In the genomic region with DNA sequence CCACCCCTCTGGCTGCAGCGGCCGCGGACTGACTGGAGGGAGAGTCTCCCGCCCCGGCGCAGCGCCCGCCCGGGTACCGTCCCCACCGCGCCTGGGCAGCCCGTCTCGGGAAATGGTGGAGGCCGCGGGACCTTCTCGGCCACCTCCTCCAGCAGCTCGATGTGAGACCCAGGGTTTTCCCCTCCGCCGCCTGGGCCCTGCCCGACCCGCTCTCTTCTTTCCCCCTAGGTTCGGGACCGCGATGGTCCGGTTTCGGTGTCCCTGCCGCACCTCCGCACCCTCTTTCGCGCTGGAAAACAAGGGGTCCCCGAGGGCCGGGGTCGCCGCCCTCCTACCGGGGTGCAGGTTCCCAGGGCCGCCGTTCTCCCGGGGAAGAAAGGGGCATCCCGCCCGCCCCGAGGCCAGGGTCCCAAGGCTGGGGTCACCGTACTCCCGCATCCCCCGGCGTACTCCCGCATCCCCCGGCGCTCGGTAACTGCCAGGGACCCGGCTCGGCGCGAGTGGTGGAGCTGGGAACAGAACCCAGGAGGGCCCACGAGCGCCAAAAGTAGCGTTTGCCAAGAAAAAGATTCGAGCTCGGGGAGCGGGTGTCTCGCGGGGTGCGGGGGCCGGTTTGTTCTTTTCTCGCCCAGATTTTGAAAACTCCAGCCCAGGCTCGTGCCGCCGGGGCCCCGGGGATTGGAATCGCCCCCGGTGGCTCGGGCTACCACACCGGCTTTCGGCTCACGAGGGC, we compare ENCODE assay signal across 8 cellular contexts. TPM values are rescaled to one million over a fixed set of nuclear protein-coding genes. Genes with fewer than 3 reads are reported as not detected.
DNase-seq lines count a peak whose midpoint lies in the region; ATAC-seq and TF ChIP-seq lines count a peak whose summit lies in the region.

No MANE protein-coding gene starts in this region.

- H3K27me3 ChIP-seq in CD4-positive, alpha-beta T cell (ENCODE audit: control insufficient read depth, insufficient read depth, low read length): peaks cover 73% of the 10 kb centered on the region
- no peaks in the 10 kb centered on the region for H3K27me3 ChIP-seq in mesendoderm (ENCODE audit: insufficient read depth, low read length, poor library complexity)
- no peaks in the 10 kb centered on the region for H3K27me3 ChIP-seq in transverse colon

- no peak for ATAC-seq in CD4-positive, alpha-beta T cell (ENCODE audit: poor library complexity)

- no peak overlapping the region for H2AK5ac ChIP-seq in mesendoderm (ENCODE audit: low read length)

- H4K8ac ChIP-seq in mesendoderm (ENCODE audit: low read depth, low read length): no peak overlapping the region

- H3K4me3 ChIP-seq in mesendoderm (ENCODE audit: low read length) (peak overlapping the region; percentile 85), transverse colon (peak overlapping the region; percentile 78 to 99 (median 94))

- peak overlapping the region; percentile 49 for H3K4ac ChIP-seq in mesendoderm (ENCODE audit: low read depth, low read length)

- H3K79me2 ChIP-seq in mesendoderm (ENCODE audit: control insufficient read depth, insufficient read depth, low read length): peaks cover 35% of the 10 kb centered on the region

- no peak overlapping the region for H3K27ac ChIP-seq in CD4-positive, alpha-beta T cell (ENCODE audit: low read depth, low read length)
- H3K27ac ChIP-seq in mesendoderm (ENCODE audit: low read depth, low read length): peak overlapping the region; percentile 62
- peak overlapping the region; percentile 96 to 100 (median 98) for H3K27ac ChIP-seq in transverse colon

- H3K23ac ChIP-seq in mesendoderm (ENCODE audit: low read length): no peak overlapping the region

- peaks cover 68% of the 10 kb centered on the region for H3K27me3 Mint-ChIP-seq in CD4-positive, alpha-beta T cell
- H3K27me3 Mint-ChIP-seq in dendritic cell treated with granulocyte-macrophage colony-stimulating factor and Interleukin-4, amounts not matched to agents 40 ng/mL and 50 ng/mL, for 4 days: no peaks in the 10 kb centered on the region

- H2BK120ac ChIP-seq in mesendoderm (ENCODE audit: low read depth, low read length): no peak overlapping the region

- peaks cover 14% of the 10 kb centered on the region for H3K4me1 ChIP-seq in mesendoderm (ENCODE audit: control insufficient read depth, low read depth, low read length)
- H3K4me1 ChIP-seq in transverse colon: peaks cover 10 to 28% (median 23%) of the 10 kb centered on the region in 4 donors

- H3K4me3 Mint-ChIP-seq in CD4-positive, alpha-beta T cell: peak overlapping the region; percentile 74
- peak overlapping the region; percentile 94 for H3K4me3 Mint-ChIP-seq in dendritic cell treated with granulocyte-macrophage colony-stimulating factor and Interleukin-4, amounts not matched to agents 40 ng/mL and 50 ng/mL, for 4 days

- TF ChIP-seq POLR2A in transverse colon (IDR thresholded peaks at IDR 0.05): no peak

- H2BK15ac ChIP-seq in mesendoderm (replicated peaks; ENCODE audit: low read depth): peak overlapping the region; percentile 4

- intact Hi-C loops in CD4-positive, alpha-beta T cell (cut with DNase I, micrococcal nuclease): loop anchor here in 1 of 2 experiments (2.0 kb wide), 1 partner anchor 19 kb away; no protein-coding TSS in a partner anchor
- intact Hi-C loops in dendritic cell treated with granulocyte-macrophage colony-stimulating factor and Interleukin-4, amounts not matched to agents 40 ng/mL and 50 ng/mL, for 4 days (cut with micrococcal nuclease): no loop called here
- intact Hi-C loops in transverse colon (cut with DNase I; ENCODE audit: low total_unique reads): no loop called here

- H2BK5ac ChIP-seq in mesendoderm (ENCODE audit: low read length): no peak overlapping the region

- DNase-seq in CD4-positive, alpha-beta T cell: no peak
- DNase-seq in NCI-H69 (lab: John Stamatoyannopoulos, UW) (peak; percentile 47), mesendoderm (no peak), transverse colon (no peak), NCI-H128 (lab: John Stamatoyannopoulos, UW; ENCODE audit: unreplicated experiment) (no peak), GM03348 (ENCODE audit: low spot score) (no peak)
- DNase-seq in stimulated activated CD4-positive, alpha-beta T cell treated with anti-CD3 and anti-CD28 coated beads, Interleukin-4, amount 100 ng/mL, for 4 hours: no peak

- H3K9me3 ChIP-seq in CD4-positive, alpha-beta T cell (ENCODE audit: control insufficient read depth, low read length): no peaks in the 10 kb centered on the region
- H3K9me3 ChIP-seq in transverse colon: no peaks in the 10 kb centered on the region

- POLR2A ChIA-PET in CD4-positive, alpha-beta T cell (lab: Charles Lee): no interaction called here

- in situ Hi-C loops in transverse colon (cut with MboI; ENCODE audit: low pct_ligation_motif_present in 1 of 4, low pct_unique_long_range_greater_than_20kb in 1 of 4, low sequenced_read_pairs in 3 of 4): no loop called here

- no peak overlapping the region for H4K5ac ChIP-seq in mesendoderm (ENCODE audit: low read length)

- peak overlapping the region; percentile 90 for H3K9ac ChIP-seq in mesendoderm (ENCODE audit: low read length)

- TF ChIP-seq EP300 in transverse colon (IDR thresholded peaks at IDR 0.05; ENCODE audit: low read depth): no peak

- peaks cover 48% of the 10 kb centered on the region for H3K4me1 Mint-ChIP-seq in CD4-positive, alpha-beta T cell (ENCODE audit: low read depth)
- H3K4me1 Mint-ChIP-seq in dendritic cell treated with granulocyte-macrophage colony-stimulating factor and Interleukin-4, amounts not matched to agents 40 ng/mL and 50 ng/mL, for 4 days (ENCODE audit: low read depth): peaks cover 25% of the 10 kb centered on the region

- TF ChIP-seq CTCF in CD4-positive, alpha-beta T cell (IDR thresholded peaks at IDR 0.05): no peak
- TF ChIP-seq CTCF in transverse colon (IDR thresholded peaks at IDR 0.05): no peak

- H3K36me3 Mint-ChIP-seq in CD4-positive, alpha-beta T cell (ENCODE audit: low read depth): no peaks in the 10 kb centered on the region
- peaks cover 94% of the 10 kb centered on the region for H3K36me3 Mint-ChIP-seq in dendritic cell treated with granulocyte-macrophage colony-stimulating factor and Interleukin-4, amounts not matched to agents 40 ng/mL and 50 ng/mL, for 4 days (ENCODE audit: low read depth)

- CTCF ChIA-PET in CD4-positive, alpha-beta T cell (lab: Charles Lee): no interaction called here

- H3K18ac ChIP-seq in mesendoderm (ENCODE audit: low read length): peak overlapping the region; percentile 100

- peak overlapping the region; percentile 47 for H3K4me2 ChIP-seq in mesendoderm (ENCODE audit: low read length)

- H3K27ac Mint-ChIP-seq in CD4-positive, alpha-beta T cell: no peak overlapping the region
- H3K27ac Mint-ChIP-seq in dendritic cell treated with granulocyte-macrophage colony-stimulating factor and Interleukin-4, amounts not matched to agents 40 ng/mL and 50 ng/mL, for 4 days: peak overlapping the region; percentile 100

- H3K36me3 ChIP-seq in mesendoderm (ENCODE audit: control insufficient read depth, insufficient read depth, low read length) (no peaks in the 10 kb centered on the region), transverse colon (no peaks in the 10 kb centered on the region)

- no peaks in the 10 kb centered on the region for H3K9me3 Mint-ChIP-seq in CD4-positive, alpha-beta T cell
- H3K9me3 Mint-ChIP-seq in dendritic cell treated with granulocyte-macrophage colony-stimulating factor and Interleukin-4, amounts not matched to agents 40 ng/mL and 50 ng/mL, for 4 days: no peaks in the 10 kb centered on the region

- peak overlapping the region; percentile 91 for H3K56ac ChIP-seq in mesendoderm (ENCODE audit: low read length)

- WGBS in mesendoderm (ENCODE audit: extremely low coverage, insufficient coverage, low lambda C conversion rate): no CpG with 5 or more reads among the region's 75 CpGs
- 2% methylated on average over 64 of the region's 75 CpGs; no CpG with 5 or more reads in 1 of the 2 donors for WGBS in transverse colon (ENCODE audit: low coverage in 1 of 2), 2 donors

- peaks cover 4% of the 10 kb centered on the region for H3K79me1 ChIP-seq in mesendoderm (ENCODE audit: low read length)

RNA-seq across cellular contexts. Expression of gene TNRC18, which starts 3.4 kb away (rescaled TPM):
- total RNA-seq in CD4-positive, alpha-beta T cell: 10 to 100 TPM; 69.9 TPM
- 23.2 TPM for polyA plus RNA-seq in mesendoderm (2013, experiment 1 of 2)
- polyA plus RNA-seq in mesendoderm (2013, experiment 2 of 2): 22.9 TPM
- 100 to 1,000 TPM in 3 of 4 donors, 10 to 100 TPM in 1; 91.2 to 430 (median 175) TPM for total RNA-seq in transverse colon
